ENCODE assay signal across 23 cellular contexts in the genomic region with DNA sequence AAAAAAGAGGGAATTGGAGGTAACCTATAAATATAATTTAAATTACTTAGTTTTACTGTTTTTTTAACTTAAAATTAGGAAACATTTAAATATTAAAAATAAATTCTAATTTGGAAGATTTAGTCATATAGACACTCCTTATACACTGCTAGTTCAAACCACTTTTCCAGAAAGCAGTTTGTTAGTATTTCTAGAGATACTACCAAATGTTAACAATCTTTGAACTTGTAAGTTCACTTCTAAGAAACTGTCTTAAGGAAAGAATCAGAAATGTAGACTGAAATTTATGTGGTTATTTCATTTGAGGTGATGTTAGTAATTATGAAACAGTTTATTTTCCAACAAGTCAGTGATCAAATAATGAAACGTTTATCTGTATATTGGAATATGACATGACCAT.
"Had no signal": no experiment of that assay in that cellular context is flagged by ENCODE, and none has a peak within 500 bp of the region (broad histone marks: within the 10 kb centered on the region; RNA-seq: fewer than 3 reads in every experiment).

No MANE protein-coding gene starts in this region.

- H3K9me3 ChIP-seq: lower lobe of right lung, ovary, stomach, thoracic aorta, transverse colon had no signal

- FAIRE-seq: endothelial cell of umbilical vein, keratinocyte, small intestine had no signal

- H3K4me1 ChIP-seq: foreskin keratinocyte, left ventricle myocardium inferior, lower lobe of right lung had no signal

- H3K4me1 Mint-ChIP-seq: endodermal cell, mesothelial cell of epicardium, neural crest cell had no signal

- H3K27me3 Mint-ChIP-seq: memory B cell had no signal

- H3K27ac Mint-ChIP-seq: endodermal cell, immature natural killer cell, memory B cell, mesothelial cell of epicardium, natural killer cell had no signal

- H3K4me3 ChIP-seq: coronary artery, left ventricle myocardium inferior, lower lobe of right lung, ovary, stomach, thoracic aorta, transverse colon had no signal

- H3K36me3 ChIP-seq: lower lobe of right lung, ovary, thoracic aorta, transverse colon had no signal

- H3K9me3 Mint-ChIP-seq: immature natural killer cell, memory B cell, mesothelial cell of epicardium, natural killer cell, neural crest cell had no signal

- H3K4me3 Mint-ChIP-seq: endodermal cell, immature natural killer cell, memory B cell, mesothelial cell of epicardium, natural killer cell, neural crest cell had no signal

- DNase-seq: effector CD4-positive, alpha-beta T cell; endodermal cell; erythroblast; foreskin keratinocyte; immature natural killer cell; left cardiac atrium; left ventricle myocardium inferior; lower lobe of right lung; natural killer cell; ovary; right cardiac atrium; small intestine; stimulated activated CD4-positive, alpha-beta T cell treated with anti-CD3 and anti-CD28 coated beads, Interleukin-12 subunit alpha, Interleukin-12 subunit beta, amount 100 ng/mL, for 4 hours; stomach; substantia nigra; transverse colon had no signal

- H3K27ac ChIP-seq: coronary artery, foreskin keratinocyte, left ventricle myocardium inferior, lower lobe of right lung, ovary, stomach, thoracic aorta, transverse colon had no signal

- H3K36me3 Mint-ChIP-seq: natural killer cell had no signal
